18 cellular contexts compared by ENCODE assay signal in the genomic region with DNA sequence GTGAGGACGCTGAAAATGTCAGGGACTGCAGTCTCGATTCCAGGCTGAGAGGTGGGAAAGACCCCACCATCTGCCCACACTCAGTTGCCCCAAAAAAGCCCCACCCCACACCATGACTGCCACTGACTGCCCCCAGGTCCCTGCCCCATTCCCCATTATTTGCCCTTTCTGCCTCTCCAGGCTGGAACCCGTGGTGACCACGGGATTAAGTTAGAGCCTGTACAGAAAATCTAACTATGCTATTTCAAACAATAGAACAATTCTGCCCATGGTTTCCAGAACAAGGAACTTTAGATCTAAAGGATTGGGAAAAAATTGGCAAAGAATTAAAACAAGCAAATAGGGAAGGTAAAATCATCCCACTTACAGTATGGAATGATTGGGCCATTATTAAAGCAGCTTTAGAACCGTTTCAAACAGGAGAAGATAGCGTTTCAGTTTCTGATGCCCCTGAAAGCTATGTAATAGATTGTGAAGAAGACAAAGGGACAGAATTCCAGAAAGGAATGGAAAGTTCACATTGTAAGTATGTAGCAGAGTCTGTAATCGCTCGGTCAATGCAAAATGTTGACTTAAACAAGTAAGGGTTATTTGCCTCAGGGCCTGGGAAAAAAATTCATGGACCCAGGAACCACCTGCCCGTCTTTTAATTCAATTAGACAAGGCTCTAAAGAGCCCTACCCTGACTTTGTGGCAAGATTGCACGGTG. TPM values are rescaled to one million over a fixed set of nuclear protein-coding genes. Genes with fewer than 3 reads are reported as not detected.
A peak's percentile ranks its signal among the peaks of the same experiment; 100 is the strongest.
DNase-seq lines count a peak whose midpoint lies in the region; ATAC-seq and TF ChIP-seq lines count a peak whose summit lies in the region.
"Had no signal": no experiment of that assay in that cellular context is flagged by ENCODE, and none has a peak within 500 bp of the region (broad histone marks: within the 10 kb centered on the region; RNA-seq: fewer than 3 reads in every experiment).

No MANE protein-coding gene starts in this region.

- no peak for TF ChIP-seq EP300 in stomach (IDR thresholded peaks at IDR 0.05)

- H3K27me3 ChIP-seq in iPS-15b (ENCODE audit: control insufficient read depth, insufficient read depth, low read length) (peaks cover 2% of the 10 kb centered on the region), stomach (no peaks in the 10 kb centered on the region)
- H3K27me3 ChIP-seq: left lung, sigmoid colon had no signal

- H3K27ac Mint-ChIP-seq in Calu3 (ENCODE audit: unreplicated experiment): no peak overlapping the region
- H3K27ac Mint-ChIP-seq: activated CD8-positive, alpha-beta T cell treated with anti-CD3 and anti-CD28 coated beads, Interleukin-2, amount 10 ng/mL, durations not matched to agents 7 days and 5 days; activated naive CD4-positive, alpha-beta T cell treated with anti-CD3 and anti-CD28 coated beads, Interleukin-2, amount 50 U/mL, for 72 hours; stimulated activated naive CD8-positive, alpha-beta T cell treated with anti-CD3 and anti-CD28 coated beads, Interleukin-15, Interleukin-2, amounts not matched to agents 100 ng/mL and 50 ng/mL, for 24 hours had no signal

- CTCF ChIA-PET in Calu3 (lab: Charles Lee): interaction anchor here (0.6 to 1.8 kb wide), 6 partner anchors 15 to 481 kb away, joined by 3 to 8 read pairs (median 7); a partner anchor contains a TSS

- no peaks in the 10 kb centered on the region for H3K9me3 Mint-ChIP-seq in Calu3 (ENCODE audit: low read depth, unreplicated experiment)
- H3K9me3 Mint-ChIP-seq: activated naive CD4-positive, alpha-beta T cell treated with anti-CD3 and anti-CD28 coated beads, Interleukin-2, amount 50 U/mL, for 72 hours; activated T-cell treated with anti-CD3 and anti-CD28 coated beads, Interleukin-2, amount 50 U/mL, for 4 hours; stimulated activated naive CD8-positive, alpha-beta T cell treated with anti-CD3 and anti-CD28 coated beads, Interleukin-15, Interleukin-2, amounts not matched to agents 100 ng/mL and 50 ng/mL, for 24 hours had no signal

- H3K9me3 ChIP-seq in iPS-15b (ENCODE audit: control insufficient read depth, insufficient read depth, low read length) (no peaks in the 10 kb centered on the region), stomach (no peaks in the 10 kb centered on the region)
- H3K9me3 ChIP-seq: Caco-2, left lung, sigmoid colon had no signal

- no peak for TF ChIP-seq CTCF in Calu3 (IDR thresholded peaks at IDR 0.05; ENCODE audit: unreplicated experiment)
- no peak for TF ChIP-seq CTCF in stomach (IDR thresholded peaks at IDR 0.05)

- no peaks in the 10 kb centered on the region for H3K27me3 Mint-ChIP-seq in Calu3 (ENCODE audit: unreplicated experiment)
- H3K27me3 Mint-ChIP-seq: stimulated activated naive CD8-positive, alpha-beta T cell treated with anti-CD3 and anti-CD28 coated beads, Interleukin-15, Interleukin-2, amounts not matched to agents 100 ng/mL and 50 ng/mL, for 24 hours had no signal

- BruUV-seq in Calu3 (replicated peaks; lab: Mats Ljungman, UMichigan): no TSS peak

- 38 to 67% (median 42%) methylated on average over 10 of the region's 10 CpGs for WGBS in stomach, 5 donors

- H3K4me3 ChIP-seq in iPS-15b (ENCODE audit: low read depth, low read length) (peak overlapping the region; percentile 41), stomach (no peak overlapping the region)
- H3K4me3 ChIP-seq: left lung had no signal

- peak overlapping the region; percentile 54 for H3K9ac ChIP-seq in iPS-15b (ENCODE audit: low read depth, low read length)

- peak overlapping the region in 1 of 5 donors; percentile 58 for H3K27ac ChIP-seq in stomach
- H3K27ac ChIP-seq: left lung had no signal

- peak overlapping the region; percentile 14 for H3K4me3 Mint-ChIP-seq in Calu3 (ENCODE audit: low read depth, unreplicated experiment)
- H3K4me3 Mint-ChIP-seq: activated CD8-positive, alpha-beta T cell treated with anti-CD3 and anti-CD28 coated beads, Interleukin-2, amount 10 ng/mL, durations not matched to agents 7 days and 5 days; activated T-cell treated with anti-CD3 and anti-CD28 coated beads, Interleukin-2, amount 50 U/mL, for 4 hours; stimulated activated naive CD8-positive, alpha-beta T cell treated with anti-CD3 and anti-CD28 coated beads, Interleukin-15, Interleukin-2, amounts not matched to agents 100 ng/mL and 50 ng/mL, for 24 hours had no signal

- H3K36me3 Mint-ChIP-seq in Calu3 (ENCODE audit: insufficient read depth, unreplicated experiment): peaks cover 8% of the 10 kb centered on the region
- H3K36me3 Mint-ChIP-seq: activated naive CD4-positive, alpha-beta T cell treated with anti-CD3 and anti-CD28 coated beads, Interleukin-2, amount 50 U/mL, for 72 hours had no signal

- intact Hi-C loops in Calu3 (cut with micrococcal nuclease; ENCODE audit: unreplicated experiment): no loop called here
- intact Hi-C loops in stomach (cut with DNase I; ENCODE audit: low total_unique reads): no loop called here

- DNase-seq in Calu3: no peak
- peak; percentile 76 for DNase-seq in NCI-H146 (lab: John Stamatoyannopoulos, UW)
- DNase-seq in pons (ENCODE audit: low spot score): peak; percentile 63
- DNase-seq in stomach: no peak
- no peak for DNase-seq in UCSD-AML1 (lab: John Stamatoyannopoulos, UW; ENCODE audit: unreplicated experiment)
- DNase-seq: cortex of kidney had no signal

- H3K4me1 ChIP-seq in iPS-15b (ENCODE audit: control insufficient read depth, insufficient read depth, low read length) (peaks cover 10% of the 10 kb centered on the region), stomach (peaks cover 0 to 18% (median 13%) of the 10 kb centered on the region in 4 donors)

- no peak for ATAC-seq in HG02981 (IDR thresholded peaks at IDR 0.05; ENCODE audit: unreplicated experiment)

- peaks cover 15% of the 10 kb centered on the region for H3K4me1 Mint-ChIP-seq in Calu3 (ENCODE audit: low read depth, unreplicated experiment)

- peaks cover 7% of the 10 kb centered on the region for H3K36me3 ChIP-seq in iPS-15b (ENCODE audit: control insufficient read depth, insufficient read depth, low read length)
- peaks cover 14 to 51% (median 47%) of the 10 kb centered on the region in 4 donors for H3K36me3 ChIP-seq in stomach

- TF ChIP-seq POLR2A in stomach (IDR thresholded peaks at IDR 0.05): no peak

RNA-seq across cellular contexts. Expression of a gene that starts 14.4 kb away (rescaled TPM):
- total RNA-seq in Calu3 (2022) (34.8 and 36.8 TPM in 2 replicates), stomach (100 to 1,000 TPM in 1 of 5 donors, 10 to 100 TPM in 4; 10.5 to 121 (median 26.5) TPM)
- polyA plus RNA-seq in stomach: 10 to 100 TPM in 2 of 3 donors, 1 to 10 TPM in 1; 8.1 to 18.1 (median 12.0) TPM

RNA-seq across cellular contexts. Expression of a gene that starts 38.0 kb away (rescaled TPM):
- total RNA-seq in Calu3 (2022) (0.51 TPM in 1 of 2 replicates, not detected in the other), stomach (under 1 TPM in 1 of 5 donors, not detected in 4; 0.37 TPM)
- polyA plus RNA-seq in stomach: 1 to 10 TPM in 1 of 3 donors, not detected in 2; 1.1 TPM
- total RNA-seq: activated naive CD4-positive, alpha-beta T cell treated with anti-CD3 and anti-CD28 coated beads, Interleukin-2, amount 50 U/mL, for 72 hours; endothelial cell of umbilical vein; left lung; occipital lobe; sigmoid colon; ureter had no signal
- polyA plus RNA-seq: endothelial cell of umbilical vein had no signal

RNA-seq across cellular contexts. Expression of a gene that starts 43.0 kb away (rescaled TPM):
- total RNA-seq in Calu3 (2022) (51.0 and 56.0 TPM in 2 replicates), stomach (10 to 100 TPM in 2 of 5 donors, 1 to 10 TPM in 3; 4.8 to 43.2 (median 8.4) TPM)
- 10 to 100 TPM in 2 of 3 donors, 1 to 10 TPM in 1; 2.7 to 15.3 (median 10.9) TPM for polyA plus RNA-seq in stomach

RNA-seq across cellular contexts. Expression of a gene that starts 43.1 kb away (rescaled TPM):
- total RNA-seq in Calu3 (2022) (10.8 and 13.0 TPM in 2 replicates), stomach (10 to 100 TPM; 19.6 to 76.4 (median 52.4) TPM)
- polyA plus RNA-seq in stomach: 10 to 100 TPM; 30.1 to 43.4 (median 39.0) TPM

RNA-seq across cellular contexts. Expression of a gene that starts 54.1 kb away (rescaled TPM):
- total RNA-seq in Calu3 (2022) (91.2 and 107 TPM in 2 replicates), stomach (10 to 100 TPM in 2 of 5 donors, 1 to 10 TPM in 3; 2.4 to 19.3 (median 9.6) TPM)
- polyA plus RNA-seq in stomach: 10 to 100 TPM in 1 of 3 donors, 1 to 10 TPM in 2; 1.8 to 15.9 (median 9.5) TPM

Comparison
In these comparisons a context has a peak if more than half of its experiments do, and no peak if none do; other contexts are left out.
1. DNase-seq: peak in NCI-H146 (single experiment) and pons (single experiment); none in Calu3 (single experiment), stomach (single experiment) and UCSD-AML1 (single experiment).